ENCODE assay signal across 1 cellular context in the genomic region with DNA sequence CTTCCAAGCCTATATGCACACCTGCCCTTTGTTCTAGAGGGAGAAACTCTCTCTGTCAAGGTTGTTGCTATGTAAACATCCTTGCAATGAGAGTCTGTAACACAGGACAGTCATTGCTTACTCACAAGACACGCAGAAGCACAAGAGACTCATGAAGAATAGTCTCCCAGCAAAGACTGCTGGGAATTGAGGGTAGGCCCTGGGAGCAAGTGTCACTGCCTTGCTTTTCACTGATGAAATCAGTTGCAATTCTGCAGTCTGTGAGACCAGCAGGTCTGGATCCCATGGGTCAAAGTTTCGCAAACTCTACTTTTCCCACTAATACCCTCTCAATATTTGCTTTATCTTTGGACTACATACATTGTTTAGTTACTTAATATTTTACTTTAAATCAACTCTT.
TF ChIP-seq lines count a peak whose summit lies in the region.

No MANE protein-coding gene starts in this region.

TF ChIP-seq in K562, 482 proteins besides CTCF, POLR2A, EP300 and RAD21 (continued from another document and continues in another):
- TF ChIP-seq AFF1 (IDR thresholded peaks at IDR 0.05; ENCODE audit: low read depth in 1 of 2, partially characterized antibody in 2 of 2) (no peak), BMI1 (IDR thresholded peaks at IDR 0.05; ENCODE audit: low read length) (no peak), CBX8 (IDR thresholded peaks at IDR 0.05; ENCODE audit: borderline replicate concordance, extremely low read depth, low read depth, low read length, poor library complexity, severe bottlenecking) (no peak), JUN (IDR thresholded peaks at IDR 0.05; ENCODE audit: borderline replicate concordance, low read depth, low read length) (no peak), JUN (CRISPR knock-in tag; IDR thresholded peaks at IDR 0.05; ENCODE audit: borderline replicate concordance) (no peak), SMAD3 (CRISPR knock-in tag; conservative IDR thresholded peaks at IDR 0.05) (no peak), SMARCB1 (IDR thresholded peaks at IDR 0.05; ENCODE audit: insufficient read length, low read depth) (no peak), CXXC5 (CRISPR knock-in tag; IDR thresholded peaks at IDR 0.05) (peak; percentile 62), STAT5B (CRISPR knock-in tag; IDR thresholded peaks at IDR 0.05) (no peak), SPI1 (IDR thresholded peaks at IDR 0.05; ENCODE audit: borderline replicate concordance, low read depth, low read length) (no peak), GATA2 (CRISPR knock-in tag; IDR thresholded peaks at IDR 0.05) (no peak), RERE (CRISPR knock-in tag; IDR thresholded peaks at IDR 0.05; ENCODE audit: borderline replicate concordance) (no peak), TBP (optimal IDR thresholded peaks at IDR 0.05; ENCODE audit: low read depth, low read length) (no peak), ZNF347 (CRISPR knock-in tag; IDR thresholded peaks at IDR 0.05; ENCODE audit: low read depth) (no peak), IRF1 (CRISPR knock-in tag; IDR thresholded peaks at IDR 0.05; ENCODE audit: borderline replicate concordance) (no peak), HSF4 (CRISPR knock-in tag; IDR thresholded peaks at IDR 0.05; ENCODE audit: borderline replicate concordance) (peak; percentile 63; the same call in 1 of the 2 replicates), HMGXB4 (CRISPR knock-in tag; IDR thresholded peaks at IDR 0.05) (no peak), DACH1 (IDR thresholded peaks at IDR 0.05; ENCODE audit: partially characterized antibody) (no peak), ETV5 (CRISPR knock-in tag; IDR thresholded peaks at IDR 0.05; ENCODE audit: low read depth) (no peak), ZNF717 (CRISPR knock-in tag; IDR thresholded peaks at IDR 0.05) (no peak), NFE2 (IDR thresholded peaks at IDR 0.05; ENCODE audit: low read depth) (no peak), RBM39 (optimal IDR thresholded peaks at IDR 0.05; ENCODE audit: low read depth, low read length) (no peak), ZNF707 (CRISPR knock-in tag; conservative IDR thresholded peaks at IDR 0.05) (no peak), ZNF766 (CRISPR knock-in tag; conservative IDR thresholded peaks at IDR 0.05) (0 out of 2 replicates have a peak, but pooled peaks have one; percentile 42), ZNF174 (CRISPR knock-in tag; IDR thresholded peaks at IDR 0.05) (no peak), NONO (IDR thresholded peaks at IDR 0.05; ENCODE audit: low read depth in 2 of 2, low read length in 1 of 2) (no peak), NFXL1 (CRISPR knock-in tag; IDR thresholded peaks at IDR 0.05) (0 out of 2 replicates have a peak, but pooled peaks have one; percentile 53), CREBBP (IDR thresholded peaks at IDR 0.05; ENCODE audit: low read depth, low read length) (no peak), ARID4B (CRISPR knock-in tag; IDR thresholded peaks at IDR 0.05) (no peak), FOXK2 (conservative IDR thresholded peaks at IDR 0.05 in 1 of 2, IDR thresholded peaks at IDR 0.05 in 1 of 2; ENCODE audit: low read depth in 2 of 2) (no peak), NBN (IDR thresholded peaks at IDR 0.05; ENCODE audit: low read depth) (no peak), DNMT1 (IDR thresholded peaks at IDR 0.05) (no peak), OTX1 (CRISPR knock-in tag; IDR thresholded peaks at IDR 0.05) (no peak), ZNF384 (IDR thresholded peaks at IDR 0.05; ENCODE audit: low read depth, low read length) (no peak), HDAC2 (IDR thresholded peaks at IDR 0.05) (no peak), KLF1 (tag; IDR thresholded peaks at IDR 0.05) (no peak), ESRRA (IDR thresholded peaks at IDR 0.05; ENCODE audit: borderline replicate concordance, low read depth) (no peak), SRSF9 (IDR thresholded peaks at IDR 0.05; ENCODE audit: borderline replicate concordance, low read depth, low read length) (no peak), PTBP1 (IDR thresholded peaks at IDR 0.05; ENCODE audit: low read depth, low read length) (no peak)
- TF ChIP-seq, protein P1, sequence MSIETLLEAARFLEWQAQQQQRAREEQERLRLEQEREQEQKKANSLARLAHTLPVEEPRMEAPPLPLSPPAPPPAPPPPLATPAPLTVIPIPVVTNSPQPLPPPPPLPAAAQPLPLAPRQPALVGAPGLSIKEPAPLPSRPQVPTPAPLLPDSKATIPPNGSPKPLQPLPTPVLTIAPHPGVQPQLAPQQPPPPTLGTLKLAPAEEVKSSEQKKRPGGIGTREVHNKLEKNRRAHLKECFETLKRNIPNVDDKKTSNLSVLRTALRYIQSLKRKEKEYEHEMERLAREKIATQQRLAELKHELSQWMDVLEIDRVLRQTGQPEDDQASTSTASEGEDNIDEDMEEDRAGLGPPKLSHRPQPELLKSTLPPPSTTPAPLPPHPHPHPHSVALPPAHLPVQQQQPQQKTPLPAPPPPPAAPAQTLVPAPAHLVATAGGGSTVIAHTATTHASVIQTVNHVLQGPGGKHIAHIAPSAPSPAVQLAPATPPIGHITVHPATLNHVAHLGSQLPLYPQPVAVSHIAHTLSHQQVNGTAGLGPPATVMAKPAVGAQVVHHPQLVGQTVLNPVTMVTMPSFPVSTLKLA (conservative IDR thresholded peaks at IDR 0.05) = no peak
- TF ChIP-seq, protein P2, sequence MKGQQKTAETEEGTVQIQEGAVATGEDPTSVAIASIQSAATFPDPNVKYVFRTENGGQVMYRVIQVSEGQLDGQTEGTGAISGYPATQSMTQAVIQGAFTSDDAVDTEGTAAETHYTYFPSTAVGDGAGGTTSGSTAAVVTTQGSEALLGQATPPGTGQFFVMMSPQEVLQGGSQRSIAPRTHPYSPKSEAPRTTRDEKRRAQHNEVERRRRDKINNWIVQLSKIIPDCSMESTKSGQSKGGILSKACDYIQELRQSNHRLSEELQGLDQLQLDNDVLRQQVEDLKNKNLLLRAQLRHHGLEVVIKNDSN (CRISPR knock-in tag; IDR thresholded peaks at IDR 0.05) = no peak
